Comparison of ENCODE assay signal across 26 cellular contexts in the genomic region with DNA sequence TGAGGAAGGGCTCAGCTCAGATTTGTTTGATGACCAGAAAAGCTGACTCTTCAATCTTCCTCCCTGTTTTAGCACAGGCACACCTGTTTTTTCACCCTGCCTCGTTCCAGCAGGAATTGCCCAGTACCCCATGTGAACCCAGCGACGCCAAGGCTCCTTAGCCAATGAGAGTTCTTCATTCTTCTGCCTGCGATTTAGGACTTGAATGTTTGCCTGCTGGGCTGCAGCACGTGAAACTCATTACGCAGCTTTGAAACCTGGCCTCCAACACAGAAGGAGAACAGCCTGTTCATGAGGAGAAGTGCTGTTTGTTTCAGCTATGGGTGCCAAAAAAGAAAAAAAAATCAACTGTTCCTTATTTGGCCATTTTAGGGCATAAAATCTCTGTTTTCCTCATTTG.
DNase-seq lines count a peak whose midpoint lies in the region; ATAC-seq, FAIRE-seq and TF ChIP-seq lines count a peak whose summit lies in the region.
"Had no signal": no experiment of that assay in that cellular context is flagged by ENCODE, and none has a peak within 500 bp of the region (broad histone marks: within the 10 kb centered on the region; RNA-seq: fewer than 3 reads in every experiment).

No MANE protein-coding gene starts in this region.

- CTCF ChIA-PET in activated CD4-positive, alpha-beta memory T cell treated with anti-CD3 and anti-CD28 coated beads, Interleukin-2, amount 10 ng/mL, durations not matched to agents 7 days and 5 days (lab: Charles Lee) = no interaction called here

- peak overlapping the region in 2 of 3 experiments; percentile 49 to 84 for H3K27ac Mint-ChIP-seq in nephron
- H3K27ac Mint-ChIP-seq in activated CD4-positive, alpha-beta memory T cell treated with anti-CD3 and anti-CD28 coated beads, Interleukin-2, amount 10 ng/mL, durations not matched to agents 7 days and 5 days = no peak overlapping the region
- H3K27ac Mint-ChIP-seq: activated B cell treated with CpG ODN at 0.5 μM for 24 hours; activated CD8-positive, alpha-beta T cell treated with anti-CD3 and anti-CD28 coated beads, Interleukin-2, amount 10 ng/mL, durations not matched to agents 7 days and 5 days; activated naive CD4-positive, alpha-beta T cell treated with anti-CD3 and anti-CD28 coated beads for 36 hours; naive B cell; stimulated activated naive CD8-positive, alpha-beta T cell treated with anti-CD3 and anti-CD28 coated beads, Interleukin-15, Interleukin-2, amounts not matched to agents 100 ng/mL and 50 ng/mL, for 24 hours; T-helper 17 cell had no signal

- TF ChIP-seq CTCF in fibroblast of mammary gland (conservative IDR thresholded peaks at IDR 0.05; ENCODE audit: control insufficient read depth, insufficient read depth, low read depth, low read length) (no peak), nephron (IDR thresholded peaks at IDR 0.05; ENCODE audit: unreplicated experiment in 3 of 3) (no peak), upper lobe of right lung (IDR thresholded peaks at IDR 0.05) (no peak)

- DNase-seq in RPMI8226 (peak; percentile 79), fibroblast of mammary gland (ENCODE audit: low read depth) (peak; percentile 58), upper lobe of right lung (no peak), urothelium cell line (ENCODE audit: low spot score) (no peak)
- DNase-seq in activated CD4-positive, alpha-beta memory T cell treated with anti-CD3 and anti-CD28 coated beads, Interleukin-2, amount 10 ng/mL, durations not matched to agents 7 days and 5 days = no peak
- DNase-seq: activated B cell treated with CpG ODN at 0.5 μM for 24 hours; activated CD8-positive, alpha-beta T cell treated with anti-CD3 and anti-CD28 coated beads, Interleukin-2, amount 10 ng/mL, durations not matched to agents 7 days and 5 days; activated naive CD4-positive, alpha-beta T cell treated with anti-CD3 and anti-CD28 coated beads for 36 hours; activated T-cell treated with anti-CD3 and anti-CD28 coated beads, Interleukin-2, amount 50 U/mL, for 48 hours; aorta; DND-41; effector memory CD4-positive, alpha-beta T cell; IMR-90; kidney glomerular epithelial cell; mesenchymal stem cell; naive B cell; NCI-H1417 treated with DMSO at 0.1 percent for 48 hours; NCI-H526 treated with DMSO at 0.1 percent for 48 hours; stimulated activated CD4-positive, alpha-beta T cell treated with anti-CD3 and anti-CD28 coated beads, Interleukin-4, amount 100 ng/mL, for 1 hour; T-helper 17 cell; trophoblast cell had no signal

- intact Hi-C loops in upper lobe of right lung (cut with DNase I) = no loop called here

- no peaks in the 10 kb centered on the region for H3K27me3 ChIP-seq in upper lobe of right lung

- no peak overlapping the region for H3K4me3 Mint-ChIP-seq in nephron
- no peak overlapping the region for H3K4me3 Mint-ChIP-seq in activated CD4-positive, alpha-beta memory T cell treated with anti-CD3 and anti-CD28 coated beads, Interleukin-2, amount 10 ng/mL, durations not matched to agents 7 days and 5 days
- H3K4me3 Mint-ChIP-seq: activated B cell treated with CpG ODN at 0.5 μM for 24 hours; activated CD8-positive, alpha-beta T cell treated with anti-CD3 and anti-CD28 coated beads, Interleukin-2, amount 10 ng/mL, durations not matched to agents 7 days and 5 days; activated naive CD4-positive, alpha-beta T cell treated with anti-CD3 and anti-CD28 coated beads for 36 hours; naive B cell; stimulated activated naive CD8-positive, alpha-beta T cell treated with anti-CD3 and anti-CD28 coated beads, Interleukin-15, Interleukin-2, amounts not matched to agents 100 ng/mL and 50 ng/mL, for 24 hours; T-helper 17 cell had no signal

- H3K27me3 Mint-ChIP-seq in nephron (ENCODE audit: low read depth) = peaks cover 5% of the 10 kb centered on the region
- no peaks in the 10 kb centered on the region for H3K27me3 Mint-ChIP-seq in activated CD4-positive, alpha-beta memory T cell treated with anti-CD3 and anti-CD28 coated beads, Interleukin-2, amount 10 ng/mL, durations not matched to agents 7 days and 5 days

- POLR2A ChIA-PET in activated CD4-positive, alpha-beta memory T cell treated with anti-CD3 and anti-CD28 coated beads, Interleukin-2, amount 10 ng/mL, durations not matched to agents 7 days and 5 days (lab: Charles Lee) = no interaction called here

- no peaks in the 10 kb centered on the region for H3K9me3 Mint-ChIP-seq in nephron
- H3K9me3 Mint-ChIP-seq in activated CD4-positive, alpha-beta memory T cell treated with anti-CD3 and anti-CD28 coated beads, Interleukin-2, amount 10 ng/mL, durations not matched to agents 7 days and 5 days = no peaks in the 10 kb centered on the region
- H3K9me3 Mint-ChIP-seq: activated B cell treated with CpG ODN at 0.5 μM for 24 hours; activated naive CD4-positive, alpha-beta T cell treated with anti-CD3 and anti-CD28 coated beads for 36 hours; stimulated activated naive CD8-positive, alpha-beta T cell treated with anti-CD3 and anti-CD28 coated beads, Interleukin-15, Interleukin-2, amounts not matched to agents 100 ng/mL and 50 ng/mL, for 24 hours had no signal

- no peaks in the 10 kb centered on the region for H3K9me3 ChIP-seq in upper lobe of right lung

- H3K4me1 Mint-ChIP-seq in nephron = peaks cover 14% of the 10 kb centered on the region
- no peaks in the 10 kb centered on the region for H3K4me1 Mint-ChIP-seq in activated CD4-positive, alpha-beta memory T cell treated with anti-CD3 and anti-CD28 coated beads, Interleukin-2, amount 10 ng/mL, durations not matched to agents 7 days and 5 days
- H3K4me1 Mint-ChIP-seq: activated B cell treated with CpG ODN at 0.5 μM for 24 hours, naive B cell, T-helper 17 cell had no signal

- no peaks in the 10 kb centered on the region for H3K36me3 ChIP-seq in upper lobe of right lung

- no peaks in the 10 kb centered on the region for H3K4me1 ChIP-seq in upper lobe of right lung
- H3K4me1 ChIP-seq: parathyroid adenoma had no signal

- H3K4me3 ChIP-seq in fibroblast of mammary gland (ENCODE audit: control insufficient read depth, low read depth, low read length) (no peak overlapping the region), upper lobe of right lung (no peak overlapping the region)
- H3K4me3 ChIP-seq: smooth muscle cell had no signal

- FAIRE-seq in urothelium cell line (lab: Jason Lieb, UNC) = no peak

- no peaks in the 10 kb centered on the region for H3K36me3 Mint-ChIP-seq in nephron (ENCODE audit: low read depth)
- H3K36me3 Mint-ChIP-seq in activated CD4-positive, alpha-beta memory T cell treated with anti-CD3 and anti-CD28 coated beads, Interleukin-2, amount 10 ng/mL, durations not matched to agents 7 days and 5 days (ENCODE audit: low read depth) = no peaks in the 10 kb centered on the region
- H3K36me3 Mint-ChIP-seq: naive B cell had no signal

- peak; percentile 81 for ATAC-seq in upper lobe of right lung
- ATAC-seq in HG03571 (IDR thresholded peaks at IDR 0.05; ENCODE audit: unreplicated experiment) = no peak
- ATAC-seq: activated CD8-positive, alpha-beta T cell treated with anti-CD3 and anti-CD28 coated beads, Interleukin-2, amount 10 ng/mL, durations not matched to agents 7 days and 5 days; T-helper 17 cell had no signal

- H3K27ac ChIP-seq in upper lobe of right lung = no peak overlapping the region
- H3K27ac ChIP-seq: parathyroid adenoma had no signal

Comparison
In these comparisons a context has a peak if more than half of its experiments do, and no peak if none do; other contexts are left out.
1. DNase-seq: peak in RPMI8226 (single experiment) and fibroblast of mammary gland (single experiment); none in upper lobe of right lung (single experiment), activated CD4-positive, alpha-beta memory T cell treated with anti-CD3 and anti-CD28 coated beads, Interleukin-2, amount 10 ng/mL, durations not matched to agents 7 days and 5 days (single experiment) and urothelium cell line (single experiment).